ENCODE assay signal across 35 cellular contexts in genomic region chr14:58687232-58687795, GRCh38.
"Had no signal": no experiment of that assay in that cellular context is flagged by ENCODE, and none has a peak within 500 bp of the region (broad histone marks: within the 10 kb centered on the region; RNA-seq: fewer than 3 reads in every experiment).

No MANE protein-coding gene starts in this region.

- H3K9me3 Mint-ChIP-seq: activated CD4-positive, alpha-beta memory T cell treated with anti-CD3 and anti-CD28 coated beads for 36 hours; activated CD4-positive, alpha-beta T cell treated with anti-CD3 and anti-CD28 coated beads, Interleukin-2, amount 10 ng/mL, durations not matched to agents 24 days and 14 days; activated CD8-positive, alpha-beta T cell treated with anti-CD3 and anti-CD28 coated beads for 36 hours; activated T-cell treated with anti-CD3 and anti-CD28 coated beads, Interleukin-2, amount 50 U/mL, for 4 hours; activated T-helper 17 cell treated with anti-CD3 and anti-CD28 coated beads, Interleukin-2, amount 50 U/mL, for 72 hours had no signal

- ATAC-seq: activated CD8-positive, alpha-beta T cell treated with anti-CD3 and anti-CD28 coated beads for 36 hours; activated naive CD4-positive, alpha-beta T cell treated with anti-CD3 and anti-CD28 coated beads, Interleukin-2, amount 50 U/mL, for 72 hours; activated T-cell treated with anti-CD3 and anti-CD28 coated beads, Interleukin-2, amount 50 U/mL, for 4 hours; activated T-cell treated with anti-CD3 and anti-CD28 coated beads, Interleukin-2, amount 50 U/mL, for 72 hours; activated T-helper 17 cell treated with anti-CD3 and anti-CD28 coated beads, Interleukin-2, amount 50 U/mL, for 72 hours; body of pancreas had no signal

- H3K27ac ChIP-seq: adrenal gland, body of pancreas, brain microvascular endothelial cell, breast epithelium, VCaP had no signal

- H3K27me3 Mint-ChIP-seq: activated CD4-positive, alpha-beta memory T cell treated with anti-CD3 and anti-CD28 coated beads for 36 hours; activated CD4-positive, alpha-beta T cell treated with anti-CD3 and anti-CD28 coated beads, Interleukin-2, amount 10 ng/mL, durations not matched to agents 24 days and 14 days; activated CD8-positive, alpha-beta T cell treated with anti-CD3 and anti-CD28 coated beads for 36 hours; activated naive CD8-positive, alpha-beta T cell treated with anti-CD3 and anti-CD28 coated beads for 36 hours had no signal

- H3K4me1 Mint-ChIP-seq: activated B cell treated with CpG ODN at 0.5 μM for 24 hours; activated CD4-positive, alpha-beta T cell treated with anti-CD3 and anti-CD28 coated beads, Interleukin-2, amount 10 ng/mL, durations not matched to agents 24 days and 14 days; activated naive CD8-positive, alpha-beta T cell treated with anti-CD3 and anti-CD28 coated beads for 36 hours; activated T-helper 17 cell treated with anti-CD3 and anti-CD28 coated beads, Interleukin-2, amount 50 U/mL, for 72 hours had no signal

- H3K27ac Mint-ChIP-seq: activated B cell treated with CpG ODN at 0.5 μM for 24 hours; activated CD4-positive, alpha-beta memory T cell treated with anti-CD3 and anti-CD28 coated beads for 36 hours; activated CD4-positive, alpha-beta T cell treated with anti-CD3 and anti-CD28 coated beads, Interleukin-2, amount 10 ng/mL, durations not matched to agents 24 days and 14 days; activated CD8-positive, alpha-beta T cell treated with anti-CD3 and anti-CD28 coated beads for 36 hours; activated naive CD4-positive, alpha-beta T cell treated with anti-CD3 and anti-CD28 coated beads for 36 hours; activated naive CD4-positive, alpha-beta T cell treated with anti-CD3 and anti-CD28 coated beads, Interleukin-2, amount 50 U/mL, for 72 hours; activated naive CD8-positive, alpha-beta T cell treated with anti-CD3 and anti-CD28 coated beads for 36 hours; activated T-cell treated with anti-CD3 and anti-CD28 coated beads, Interleukin-2, amount 50 U/mL, for 72 hours; activated T-helper 1 cell treated with anti-CD3 and anti-CD28 coated beads, Interleukin-12 subunit alpha, Interleukin-12 subunit beta, Interleukin-2, Interleukin-4 antibody, amounts not matched to agents 30 ng/mL and 10 ng/mL and 1 ng/mL, durations not matched to agents 14 hours and 24 hours and 36 hours; activated T-helper 17 cell treated with anti-CD3 and anti-CD28 coated beads, Interleukin-2, amount 50 U/mL, for 72 hours; T-helper 1 cell treated with Interleukin-12 subunit alpha and Interleukin-12 subunit beta and Interleukin-4 antibody, amounts not matched to agents 30 μg/mL and 1 μg/mL, for 36 hours; T-helper 2 cell treated with Interferon-gamma antibody and Interleukin-4, amounts not matched to agents 5 μg/mL and 100 μg/mL, for 36 hours had no signal

- H3K4me3 Mint-ChIP-seq: activated B cell treated with CpG ODN at 0.5 μM for 24 hours; activated CD4-positive, alpha-beta memory T cell treated with anti-CD3 and anti-CD28 coated beads for 36 hours; activated CD4-positive, alpha-beta T cell treated with anti-CD3 and anti-CD28 coated beads, Interleukin-2, amount 10 ng/mL, durations not matched to agents 24 days and 14 days; activated CD8-positive, alpha-beta T cell treated with anti-CD3 and anti-CD28 coated beads for 36 hours; activated naive CD4-positive, alpha-beta T cell treated with anti-CD3 and anti-CD28 coated beads for 36 hours; activated naive CD8-positive, alpha-beta T cell treated with anti-CD3 and anti-CD28 coated beads for 36 hours; activated T-cell treated with anti-CD3 and anti-CD28 coated beads, Interleukin-2, amount 50 U/mL, for 4 hours; activated T-cell treated with anti-CD3 and anti-CD28 coated beads, Interleukin-2, amount 50 U/mL, for 72 hours; activated T-helper 1 cell treated with anti-CD3 and anti-CD28 coated beads, Interleukin-12 subunit alpha, Interleukin-12 subunit beta, Interleukin-2, Interleukin-4 antibody, amounts not matched to agents 30 ng/mL and 10 ng/mL and 1 ng/mL, durations not matched to agents 14 hours and 24 hours and 36 hours; activated T-helper 17 cell treated with anti-CD3 and anti-CD28 coated beads, Interleukin-2, amount 50 U/mL, for 72 hours; T-helper 1 cell treated with Interleukin-12 subunit alpha and Interleukin-12 subunit beta and Interleukin-4 antibody, amounts not matched to agents 30 μg/mL and 1 μg/mL, for 36 hours; T-helper 2 cell treated with Interferon-gamma antibody and Interleukin-4, amounts not matched to agents 5 μg/mL and 100 μg/mL, for 36 hours had no signal

- H3K4me3 ChIP-seq: adrenal gland, body of pancreas, breast epithelium had no signal

- H3K36me3 Mint-ChIP-seq: activated CD4-positive, alpha-beta memory T cell treated with anti-CD3 and anti-CD28 coated beads for 36 hours; activated naive CD4-positive, alpha-beta T cell treated with anti-CD3 and anti-CD28 coated beads, Interleukin-2, amount 50 U/mL, for 72 hours; activated naive CD8-positive, alpha-beta T cell treated with anti-CD3 and anti-CD28 coated beads for 36 hours had no signal

- DNase-seq: activated B cell treated with CpG ODN at 0.5 μM for 24 hours; activated CD4-positive, alpha-beta memory T cell treated with anti-CD3 and anti-CD28 coated beads for 36 hours; activated CD4-positive, alpha-beta T cell treated with anti-CD3 and anti-CD28 coated beads for 4 hours; activated CD4-positive, alpha-beta T cell treated with anti-CD3 and anti-CD28 coated beads, Interleukin-2, amount 10 ng/mL, durations not matched to agents 24 days and 14 days; activated CD4-positive, alpha-beta T cell treated with anti-CD3 and anti-CD28 coated beads, Interleukin-2, amount 50 U/mL, for 1 hour; activated CD4-positive, alpha-beta T cell treated with anti-CD3 and anti-CD28 coated beads, Interleukin-2, amount 50 U/mL, for 4 hours; activated CD4-positive, CD25-positive, alpha-beta regulatory T cell treated with anti-CD3 and anti-CD28 coated beads, Interleukin-2, amount 50 U/mL, for 72 hours; activated CD8-positive, alpha-beta memory T cell treated with anti-CD3 and anti-CD28 coated beads, Interleukin-2, amount 50 U/mL, for 4 hours; activated CD8-positive, alpha-beta T cell treated with anti-CD3 and anti-CD28 coated beads for 36 hours; activated effector memory CD4-positive, alpha-beta T cell treated with anti-CD3 and anti-CD28 coated beads, Interleukin-2, amount 50 U/mL, for 16 hours; activated gamma-delta T cell treated with Interleukin-2 at 50 U/mL for 16 hours; activated naive CD4-positive, alpha-beta T cell; activated naive CD4-positive, alpha-beta T cell treated with anti-CD3 and anti-CD28 coated beads for 36 hours; activated naive CD4-positive, alpha-beta T cell treated with anti-CD3 and anti-CD28 coated beads, Interleukin-2, amount 50 U/mL, for 16 hours; activated naive CD8-positive, alpha-beta T cell treated with anti-CD3 and anti-CD28 coated beads for 36 hours; activated T-cell treated with anti-CD3 and anti-CD28 coated beads for 4 hours; activated T-cell treated with anti-CD3 and anti-CD28 coated beads, Interleukin-2, amount 50 U/mL, for 1 hour; activated T-cell treated with anti-CD3 and anti-CD28 coated beads, Interleukin-2, amount 50 U/mL, for 4 hours; activated T-cell treated with anti-CD3 and anti-CD28 coated beads, Interleukin-2, amount 50 U/mL, for 72 hours; adrenal gland; amniotic stem cell; aorta; body of pancreas; brain microvascular endothelial cell; central memory CD4-positive, alpha-beta T cell; T-helper 1 cell; T-helper 2 cell; T-helper 9 cell had no signal

- H3K4me1 ChIP-seq: adrenal gland, body of pancreas, breast epithelium had no signal

- H3K36me3 ChIP-seq: adrenal gland, brain microvascular endothelial cell, breast epithelium had no signal

- H3K27me3 ChIP-seq: adrenal gland, body of pancreas, brain microvascular endothelial cell, breast epithelium had no signal

- H3K9me3 ChIP-seq: adrenal gland, body of pancreas had no signal
